Comparison of ENCODE assay signal across 1 cellular context in the genomic region with DNA sequence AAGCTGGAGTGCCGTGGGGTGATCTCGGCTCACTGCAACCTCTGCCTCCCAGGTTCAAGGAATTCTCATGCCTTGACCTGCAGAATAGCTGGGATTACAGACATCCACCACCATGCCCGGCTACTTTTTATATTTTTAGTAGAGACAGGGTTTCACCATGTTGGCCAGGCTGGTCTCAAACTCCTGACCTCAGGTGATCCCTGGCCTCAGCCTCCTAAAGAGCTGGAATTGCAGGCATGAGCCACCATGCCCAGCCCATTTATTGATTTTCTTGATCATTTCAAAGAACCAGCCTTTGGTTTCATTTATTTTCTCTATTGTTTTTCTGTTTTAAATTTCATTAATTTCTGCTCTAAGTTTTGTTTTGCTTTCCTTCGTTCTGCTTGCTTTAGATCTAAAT.
TF ChIP-seq lines count a peak whose summit lies in the region.

No MANE protein-coding gene starts in this region.

TF ChIP-seq in WTC11, 78 proteins besides CTCF, POLR2A, EP300 and RAD21 (continued from another document):
- TF ChIP-seq ZNF532 (CRISPR knock-in tag; IDR thresholded peaks at IDR 0.05; ENCODE audit: borderline replicate concordance), result no peak
- TF ChIP-seq ATF1 (CRISPR knock-in tag; IDR thresholded peaks at IDR 0.05), result no peak
- TF ChIP-seq MLX (CRISPR knock-in tag; IDR thresholded peaks at IDR 0.05), result no peak
- no peak for TF ChIP-seq NFYB (CRISPR knock-in tag; conservative IDR thresholded peaks at IDR 0.05; ENCODE audit: low read depth)
